ENCODE assay signal across 26 cellular contexts in the genomic region with DNA sequence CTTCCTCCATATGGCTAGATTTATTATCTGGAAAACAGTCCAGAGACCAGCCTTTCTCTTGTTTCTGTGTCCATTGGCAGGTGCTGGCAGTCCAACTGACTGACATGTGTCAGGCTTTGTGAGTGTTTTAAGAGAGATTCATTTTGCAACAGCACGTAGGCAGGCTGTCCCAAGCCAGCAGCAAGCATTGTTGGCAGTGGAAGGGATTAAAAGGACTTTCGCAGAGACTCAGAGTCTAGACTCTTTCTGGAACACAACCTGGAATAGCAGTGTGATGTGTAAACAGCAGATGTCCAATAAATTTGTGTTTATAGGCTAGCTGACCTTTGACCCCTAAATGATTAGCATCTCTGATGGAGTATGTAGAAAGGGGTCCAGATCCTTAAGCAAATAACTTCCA.
"Had no signal": no experiment of that assay in that cellular context is flagged by ENCODE, and none has a peak within 500 bp of the region (broad histone marks: within the 10 kb centered on the region; RNA-seq: fewer than 3 reads in every experiment).

No MANE protein-coding gene starts in this region.

- H3K9me3 Mint-ChIP-seq: activated CD4-positive, alpha-beta memory T cell treated with anti-CD3 and anti-CD28 coated beads for 36 hours; activated naive CD4-positive, alpha-beta T cell treated with anti-CD3 and anti-CD28 coated beads for 36 hours; activated naive CD8-positive, alpha-beta T cell treated with anti-CD3 and anti-CD28 coated beads, Interleukin-2, amount 10 ng/mL, durations not matched to agents 7 days and 5 days; activated T-cell treated with anti-CD3 and anti-CD28 coated beads, Interleukin-2, amount 50 U/mL, for 72 hours; naive thymus-derived CD8-positive, alpha-beta T cell; neural progenitor cell; stimulated activated effector memory CD8-positive, alpha-beta T cell treated with anti-CD3 and anti-CD28 coated beads, Interleukin-12 subunit alpha, Interleukin-12 subunit beta, amount 100 ng/mL, for 72 hours; stimulated activated naive CD8-positive, alpha-beta T cell treated with anti-CD3 and anti-CD28 coated beads, Interleukin-15, amount 100 ng/mL, for 72 hours had no signal

- FAIRE-seq: bronchial epithelial cell, urothelium cell line had no signal

- H3K4me1 Mint-ChIP-seq: activated naive CD8-positive, alpha-beta T cell treated with anti-CD3 and anti-CD28 coated beads, Interleukin-2, amount 10 ng/mL, durations not matched to agents 7 days and 5 days; stimulated activated effector memory CD8-positive, alpha-beta T cell treated with anti-CD3 and anti-CD28 coated beads, Interleukin-12 subunit alpha, Interleukin-12 subunit beta, amount 100 ng/mL, for 72 hours; stimulated activated naive CD8-positive, alpha-beta T cell treated with anti-CD3 and anti-CD28 coated beads, Interleukin-15, amount 100 ng/mL, for 72 hours; T-helper 17 cell had no signal

- H3K9me3 ChIP-seq: esophagus muscularis mucosa, gastroesophageal sphincter, heart right ventricle, transverse colon had no signal

- ATAC-seq: activated T-cell treated with anti-CD3 and anti-CD28 coated beads, Interleukin-2, amount 50 U/mL, for 72 hours; gastroesophageal sphincter; left cardiac atrium; naive thymus-derived CD8-positive, alpha-beta T cell; stimulated activated effector memory CD8-positive, alpha-beta T cell treated with anti-CD3 and anti-CD28 coated beads, Interleukin-12 subunit alpha, Interleukin-12 subunit beta, amount 100 ng/mL, for 72 hours; stimulated activated naive CD8-positive, alpha-beta T cell treated with anti-CD3 and anti-CD28 coated beads, Interleukin-15, amount 100 ng/mL, for 72 hours; T-helper 17 cell had no signal

- H3K4me3 Mint-ChIP-seq: activated CD4-positive, alpha-beta memory T cell treated with anti-CD3 and anti-CD28 coated beads for 36 hours; activated naive CD4-positive, alpha-beta T cell treated with anti-CD3 and anti-CD28 coated beads for 36 hours; activated naive CD8-positive, alpha-beta T cell treated with anti-CD3 and anti-CD28 coated beads, Interleukin-2, amount 10 ng/mL, durations not matched to agents 7 days and 5 days; activated T-cell treated with anti-CD3 and anti-CD28 coated beads, Interleukin-2, amount 50 U/mL, for 72 hours; naive thymus-derived CD8-positive, alpha-beta T cell; neural progenitor cell; stimulated activated effector memory CD8-positive, alpha-beta T cell treated with anti-CD3 and anti-CD28 coated beads, Interleukin-12 subunit alpha, Interleukin-12 subunit beta, amount 100 ng/mL, for 72 hours; stimulated activated naive CD8-positive, alpha-beta T cell treated with anti-CD3 and anti-CD28 coated beads, Interleukin-15, amount 100 ng/mL, for 72 hours; T-helper 17 cell had no signal

- DNase-seq: activated CD4-positive, alpha-beta memory T cell treated with anti-CD3 and anti-CD28 coated beads for 36 hours; activated CD4-positive, alpha-beta T cell treated with anti-CD3 and anti-CD28 coated beads for 4 hours; activated CD4-positive, CD25-positive, alpha-beta regulatory T cell; activated effector memory CD4-positive, alpha-beta T cell treated with Interleukin-2 at 50 U/mL for 16 hours; activated naive CD4-positive, alpha-beta T cell treated with anti-CD3 and anti-CD28 coated beads for 36 hours; activated naive CD8-positive, alpha-beta T cell treated with anti-CD3 and anti-CD28 coated beads, Interleukin-2, amount 10 ng/mL, durations not matched to agents 7 days and 5 days; activated T-cell treated with anti-CD3 and anti-CD28 coated beads, Interleukin-2, amount 50 U/mL, for 72 hours; amniotic stem cell; heart right ventricle; islet precursor cell; left cardiac atrium; naive thymus-derived CD8-positive, alpha-beta T cell; stimulated activated CD4-positive, alpha-beta T cell treated with anti-CD3 and anti-CD28 coated beads, Interleukin-1b, Interleukin-23, amount 100 ng/mL, for 48 hours; stimulated activated naive CD8-positive, alpha-beta T cell treated with anti-CD3 and anti-CD28 coated beads, Interleukin-15, amount 100 ng/mL, for 72 hours; T-helper 17 cell; transverse colon had no signal

- H3K27me3 ChIP-seq: esophagus muscularis mucosa, gastroesophageal sphincter, heart right ventricle, neural progenitor cell, transverse colon had no signal

- H3K27ac Mint-ChIP-seq: activated CD4-positive, alpha-beta memory T cell treated with anti-CD3 and anti-CD28 coated beads for 36 hours; activated naive CD4-positive, alpha-beta T cell treated with anti-CD3 and anti-CD28 coated beads for 36 hours; activated naive CD8-positive, alpha-beta T cell treated with anti-CD3 and anti-CD28 coated beads, Interleukin-2, amount 10 ng/mL, durations not matched to agents 7 days and 5 days; activated T-cell treated with anti-CD3 and anti-CD28 coated beads, Interleukin-2, amount 50 U/mL, for 72 hours; naive thymus-derived CD8-positive, alpha-beta T cell; progenitor cell of endocrine pancreas; stimulated activated effector memory CD8-positive, alpha-beta T cell treated with anti-CD3 and anti-CD28 coated beads, Interleukin-12 subunit alpha, Interleukin-12 subunit beta, amount 100 ng/mL, for 72 hours; stimulated activated naive CD8-positive, alpha-beta T cell treated with anti-CD3 and anti-CD28 coated beads, Interleukin-15, amount 100 ng/mL, for 72 hours; T-helper 17 cell had no signal

- H3K36me3 Mint-ChIP-seq: activated CD4-positive, alpha-beta memory T cell treated with anti-CD3 and anti-CD28 coated beads for 36 hours; activated naive CD8-positive, alpha-beta T cell treated with anti-CD3 and anti-CD28 coated beads, Interleukin-2, amount 10 ng/mL, durations not matched to agents 7 days and 5 days; naive thymus-derived CD8-positive, alpha-beta T cell; neural progenitor cell; stimulated activated effector memory CD8-positive, alpha-beta T cell treated with anti-CD3 and anti-CD28 coated beads, Interleukin-12 subunit alpha, Interleukin-12 subunit beta, amount 100 ng/mL, for 72 hours had no signal

- H3K27ac ChIP-seq: coronary artery, esophagus muscularis mucosa, gastroesophageal sphincter, heart right ventricle, neural progenitor cell, skin epidermis, transverse colon had no signal

- H3K4me3 ChIP-seq: coronary artery, esophagus muscularis mucosa, gastroesophageal sphincter, heart right ventricle, lung, neural progenitor cell, skin epidermis, transverse colon had no signal

- H3K36me3 ChIP-seq: esophagus muscularis mucosa, gastroesophageal sphincter, heart right ventricle, neural progenitor cell, transverse colon had no signal
